19 cellular contexts compared by ENCODE assay signal in the genomic region with DNA sequence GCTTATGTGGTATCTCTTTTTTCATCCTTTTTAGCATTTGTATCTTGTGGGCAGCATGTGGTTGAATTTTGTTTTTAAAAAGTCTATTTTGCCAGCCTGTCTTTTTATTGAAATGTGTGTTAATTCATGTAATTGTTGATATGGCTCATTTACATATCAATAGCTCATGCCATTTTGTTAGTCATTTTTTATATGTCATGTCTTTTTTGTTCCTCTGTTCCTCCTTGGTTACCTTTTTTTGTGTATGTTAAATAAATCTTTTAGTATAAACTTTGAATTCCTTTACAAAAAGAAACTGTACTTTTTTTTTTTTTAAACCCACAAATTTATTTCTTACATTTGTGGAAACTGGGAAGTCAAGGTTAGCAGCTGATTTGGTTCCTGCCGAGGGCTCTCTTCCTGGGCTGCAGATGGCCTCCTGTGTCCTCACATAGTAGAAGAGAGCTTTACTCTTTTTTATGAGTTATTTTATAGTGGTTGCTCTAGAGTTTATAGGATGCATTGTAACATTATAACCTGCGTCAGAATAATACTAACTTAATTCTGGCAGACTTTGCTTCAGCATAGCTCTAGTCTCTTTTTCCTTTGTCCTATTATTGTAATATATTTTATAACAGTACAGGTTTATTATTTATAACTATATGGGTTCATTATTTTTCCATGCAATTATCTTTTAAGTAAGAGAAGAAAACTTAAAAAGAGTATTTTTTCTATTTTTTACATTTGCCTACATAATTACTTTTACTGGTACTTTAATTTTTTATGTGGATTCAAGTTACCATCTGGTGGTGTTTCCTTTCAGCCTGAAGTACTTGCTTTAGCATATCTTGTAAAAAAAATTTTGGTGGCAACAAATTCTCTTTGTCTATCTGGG.
"Had no signal": no experiment of that assay in that cellular context is flagged by ENCODE, and none has a peak within 500 bp of the region (broad histone marks: within the 10 kb centered on the region; RNA-seq: fewer than 3 reads in every experiment).

No MANE protein-coding gene starts in this region.

- FAIRE-seq: islet of Langerhans had no signal

- H3K27ac ChIP-seq: brain microvascular endothelial cell, gastrocnemius medialis, parathyroid adenoma, tibial nerve, uterus had no signal

- H3K9me3 ChIP-seq: gastrocnemius medialis, tibial nerve, uterus had no signal

- ATAC-seq: activated CD8-positive, alpha-beta T cell treated with anti-CD3 and anti-CD28 coated beads for 36 hours; gastrocnemius medialis; left lobe of liver; naive thymus-derived CD8-positive, alpha-beta T cell had no signal

- H3K9ac ChIP-seq: parathyroid adenoma had no signal

- H3K4me1 ChIP-seq: gastrocnemius medialis, parathyroid adenoma, tibial nerve, uterus had no signal

- H3K36me3 ChIP-seq: brain microvascular endothelial cell, gastrocnemius medialis, uterus had no signal

- H3K27ac Mint-ChIP-seq: activated B cell treated with CpG ODN at 0.5 μM for 24 hours; T-helper 1 cell treated with Interleukin-12 subunit alpha and Interleukin-12 subunit beta and Interleukin-4 antibody, amounts not matched to agents 30 μg/mL and 1 μg/mL, for 36 hours had no signal

- H3K9me3 Mint-ChIP-seq: activated B cell treated with CpG ODN at 0.5 μM for 24 hours had no signal

- DNase-seq: activated B cell treated with CpG ODN at 0.5 μM for 24 hours; activated CD4-positive, alpha-beta T cell treated with anti-CD3 and anti-CD28 coated beads for 48 hours; activated CD8-positive, alpha-beta T cell treated with anti-CD3 and anti-CD28 coated beads for 36 hours; activated gamma-delta T cell treated with Interleukin-2 at 50 U/mL for 16 hours; anterior cingulate cortex; brain microvascular endothelial cell; cerebellar nuclear complex; dermis blood vessel endothelial cell; gastrocnemius medialis; naive thymus-derived CD8-positive, alpha-beta T cell; stimulated activated CD4-positive, alpha-beta T cell treated with anti-CD3 and anti-CD28 coated beads, Interleukin-4, amount 100 ng/mL, for 24 hours; stimulated activated naive CD4-positive, alpha-beta T cell treated with Interleukin-2 at 50 U/mL for 16 hours; substantia nigra; uterus had no signal

- H3K4me3 ChIP-seq: gastrocnemius medialis, tibial nerve, uterus had no signal
